ENCODE assay signal across 26 cellular contexts in the genomic region with DNA sequence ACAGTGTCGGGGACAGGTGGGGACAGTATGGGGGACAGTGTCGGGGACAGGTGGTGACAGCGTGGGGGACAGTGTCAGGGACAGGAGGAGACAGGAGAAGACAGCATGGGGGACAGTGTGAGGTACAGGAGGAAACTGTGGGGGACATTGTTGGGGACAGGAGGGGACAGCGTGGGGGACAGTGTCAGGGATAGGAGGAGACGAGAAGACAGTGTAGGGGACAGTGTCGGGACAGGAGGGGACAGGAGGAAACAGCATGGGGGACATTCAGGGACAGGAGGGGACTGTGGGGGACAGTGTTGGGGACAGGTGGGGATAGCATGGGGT.
"Had no signal": no experiment of that assay in that cellular context is flagged by ENCODE, and none has a peak within 500 bp of the region (broad histone marks: within the 10 kb centered on the region; RNA-seq: fewer than 3 reads in every experiment).

No MANE protein-coding gene starts in this region.

- H3K9me3 Mint-ChIP-seq: activated CD8-positive, alpha-beta T cell treated with anti-CD3 and anti-CD28 coated beads for 36 hours; activated naive CD8-positive, alpha-beta T cell treated with anti-CD3 and anti-CD28 coated beads for 36 hours; activated T-cell treated with anti-CD3 and anti-CD28 coated beads, Interleukin-2, amount 50 U/mL, for 4 hours; T-helper 2 cell treated with Interferon-gamma antibody and Interleukin-4, amounts not matched to agents 5 μg/mL and 100 μg/mL, for 36 hours had no signal

- H3K4me3 Mint-ChIP-seq: activated CD4-positive, alpha-beta T cell treated with anti-CD3 and anti-CD28 coated beads, Interleukin-2, amount 10 ng/mL, durations not matched to agents 24 days and 14 days; activated CD8-positive, alpha-beta T cell treated with anti-CD3 and anti-CD28 coated beads for 36 hours; activated naive CD4-positive, alpha-beta T cell treated with anti-CD3 and anti-CD28 coated beads, Interleukin-2, amount 10 ng/mL, durations not matched to agents 7 days and 5 days; activated naive CD8-positive, alpha-beta T cell treated with anti-CD3 and anti-CD28 coated beads for 36 hours; activated T-cell treated with anti-CD3 and anti-CD28 coated beads, Interleukin-2, amount 50 U/mL, for 4 hours; T-helper 1 cell treated with Interleukin-12 subunit alpha and Interleukin-12 subunit beta and Interleukin-4 antibody, amounts not matched to agents 30 μg/mL and 1 μg/mL, for 36 hours; T-helper 2 cell treated with Interferon-gamma antibody and Interleukin-4, amounts not matched to agents 5 μg/mL and 100 μg/mL, for 36 hours had no signal

- H3K36me3 ChIP-seq: adrenal gland, breast epithelium, SJSA1 had no signal

- H3K4me3 ChIP-seq: adrenal gland, body of pancreas, breast epithelium, SJSA1 had no signal

- ATAC-seq: activated CD8-positive, alpha-beta T cell treated with anti-CD3 and anti-CD28 coated beads for 36 hours; activated T-cell treated with anti-CD3 and anti-CD28 coated beads, Interleukin-2, amount 50 U/mL, for 4 hours; body of pancreas; Panc1 had no signal

- H3K9me3 ChIP-seq: adrenal gland, body of pancreas, breast epithelium, SJSA1, SK-N-SH had no signal

- H3K27me3 Mint-ChIP-seq: activated CD4-positive, alpha-beta T cell treated with anti-CD3 and anti-CD28 coated beads, Interleukin-2, amount 10 ng/mL, durations not matched to agents 24 days and 14 days; activated naive CD4-positive, alpha-beta T cell treated with anti-CD3 and anti-CD28 coated beads, Interleukin-2, amount 10 ng/mL, durations not matched to agents 7 days and 5 days had no signal

- H3K27ac Mint-ChIP-seq: activated CD4-positive, alpha-beta T cell treated with anti-CD3 and anti-CD28 coated beads, Interleukin-2, amount 10 ng/mL, durations not matched to agents 24 days and 14 days; activated CD8-positive, alpha-beta T cell treated with anti-CD3 and anti-CD28 coated beads for 36 hours; activated naive CD4-positive, alpha-beta T cell treated with anti-CD3 and anti-CD28 coated beads, Interleukin-2, amount 10 ng/mL, durations not matched to agents 7 days and 5 days; activated naive CD8-positive, alpha-beta T cell treated with anti-CD3 and anti-CD28 coated beads for 36 hours; T-helper 1 cell treated with Interleukin-12 subunit alpha and Interleukin-12 subunit beta and Interleukin-4 antibody, amounts not matched to agents 30 μg/mL and 1 μg/mL, for 36 hours; T-helper 2 cell treated with Interferon-gamma antibody and Interleukin-4, amounts not matched to agents 5 μg/mL and 100 μg/mL, for 36 hours had no signal

- H3K4me1 ChIP-seq: adrenal gland, body of pancreas, breast epithelium, SJSA1 had no signal

- H3K27me3 ChIP-seq: adrenal gland, body of pancreas, breast epithelium, SJSA1 had no signal

- H3K36me3 Mint-ChIP-seq: activated naive CD4-positive, alpha-beta T cell treated with anti-CD3 and anti-CD28 coated beads, Interleukin-2, amount 10 ng/mL, durations not matched to agents 7 days and 5 days; activated naive CD8-positive, alpha-beta T cell treated with anti-CD3 and anti-CD28 coated beads for 36 hours had no signal

- H3K27ac ChIP-seq: adrenal gland, body of pancreas, breast epithelium, KMS-11, SJSA1 had no signal

- H3K9ac ChIP-seq: KMS-11, SK-N-SH had no signal

- H3K4me1 Mint-ChIP-seq: activated CD4-positive, alpha-beta T cell treated with anti-CD3 and anti-CD28 coated beads, Interleukin-2, amount 10 ng/mL, durations not matched to agents 24 days and 14 days; activated naive CD4-positive, alpha-beta T cell treated with anti-CD3 and anti-CD28 coated beads, Interleukin-2, amount 10 ng/mL, durations not matched to agents 7 days and 5 days; activated naive CD8-positive, alpha-beta T cell treated with anti-CD3 and anti-CD28 coated beads for 36 hours had no signal

- DNase-seq: activated CD4-positive, alpha-beta T cell treated with anti-CD3 and anti-CD28 coated beads, Interleukin-2, amount 10 ng/mL, durations not matched to agents 24 days and 14 days; activated CD4-positive, alpha-beta T cell treated with anti-CD3 and anti-CD28 coated beads, Interleukin-2, amount 50 U/mL, for 4 hours; activated CD8-positive, alpha-beta T cell treated with anti-CD3 and anti-CD28 coated beads for 36 hours; activated effector memory CD4-positive, alpha-beta T cell treated with Interleukin-2 at 50 U/mL for 16 hours; activated naive CD4-positive, alpha-beta T cell treated with anti-CD3 and anti-CD28 coated beads, Interleukin-2, amount 10 ng/mL, durations not matched to agents 7 days and 5 days; activated naive CD8-positive, alpha-beta T cell treated with anti-CD3 and anti-CD28 coated beads for 36 hours; activated T-cell treated with anti-CD3 and anti-CD28 coated beads for 4 hours; activated T-cell treated with anti-CD3 and anti-CD28 coated beads, Interleukin-2, amount 50 U/mL, for 4 hours; adrenal gland; body of pancreas; MM.1S; MV-4-11; NCI-H1092; NCI-H1436 treated with DMSO at 0.1 percent for 48 hours; NCI-H1694 treated with DMSO at 0.1 percent for 48 hours; NCI-H2029; NCI-H345; NCI-H524 treated with DMSO at 0.1 percent for 48 hours; SHP77 treated with DMSO at 0.1 percent for 48 hours; SK-N-SH had no signal
